8 cellular contexts compared by ENCODE assay signal in genomic region chr10:31620236-31621151, GRCh38.
DNase-seq lines count a peak whose midpoint lies in the region; ATAC-seq and TF ChIP-seq lines count a peak whose summit lies in the region.

No MANE protein-coding gene starts in this region.

- H3K4me3 Mint-ChIP-seq in WTC11: no peak overlapping the region
- H3K4me3 Mint-ChIP-seq in activated CD4-positive, alpha-beta T cell treated with anti-CD3 and anti-CD28 coated beads for 36 hours: no peak overlapping the region

- H3K27ac ChIP-seq in left ventricle myocardium inferior (replicated peaks): peak overlapping the region; percentile 77

- POLR2A ChIA-PET in WTC11 (lab: Charles Lee): interaction anchor here (0.9 kb wide), 1 partner anchor 140 kb away, joined by 3 read pairs; no protein-coding TSS in a partner anchor
- POLR2A ChIA-PET in activated CD4-positive, alpha-beta T cell treated with anti-CD3 and anti-CD28 coated beads for 36 hours (lab: Charles Lee): no interaction called here

- no peaks in the 10 kb centered on the region for H3K27me3 ChIP-seq in left ventricle myocardium inferior (ENCODE audit: low read depth)

- DNase-seq in GM03348 (ENCODE audit: low spot score) (peak; percentile 77), WTC11 (ENCODE audit: low spot score) (peak; percentile 80), left ventricle myocardium inferior (peak; percentile 83), skeletal muscle cell (ENCODE audit: low read depth) (peak; percentile 76), NCI-H1417 treated with DMSO at 0.1 percent for 48 hours (lab: John Stamatoyannopoulos, UW) (no peak), nucleus accumbens (lab: John Stamatoyannopoulos, UW) (no peak)
- no peak for DNase-seq in activated CD4-positive, alpha-beta T cell treated with anti-CD3 and anti-CD28 coated beads for 36 hours

- peak; percentile 79 for ATAC-seq in WTC11
- no peak for ATAC-seq in HG03457 (IDR thresholded peaks at IDR 0.05; ENCODE audit: unreplicated experiment)
- no peak for ATAC-seq in activated CD4-positive, alpha-beta T cell treated with anti-CD3 and anti-CD28 coated beads for 36 hours

- peaks cover 51% of the 10 kb centered on the region for H3K4me1 ChIP-seq in left ventricle myocardium inferior

- no peak overlapping the region for H3K4me3 ChIP-seq in left ventricle myocardium inferior
- no peak overlapping the region for H3K4me3 ChIP-seq in skeletal muscle cell (ENCODE audit: low read depth, low read length)

- no peaks in the 10 kb centered on the region for H3K36me3 ChIP-seq in left ventricle myocardium inferior

- H3K4me1 Mint-ChIP-seq in WTC11: peaks cover 13% of the 10 kb centered on the region
- no peaks in the 10 kb centered on the region for H3K4me1 Mint-ChIP-seq in activated CD4-positive, alpha-beta T cell treated with anti-CD3 and anti-CD28 coated beads for 36 hours

- peaks cover 10% of the 10 kb centered on the region for H3K9me3 ChIP-seq in left ventricle myocardium inferior (replicated peaks)

- H3K9me3 Mint-ChIP-seq in WTC11: peaks cover 19% of the 10 kb centered on the region
- H3K9me3 Mint-ChIP-seq in activated CD4-positive, alpha-beta T cell treated with anti-CD3 and anti-CD28 coated beads for 36 hours (ENCODE audit: low read depth): peaks cover 9% of the 10 kb centered on the region

- intact Hi-C loops in left ventricle myocardium inferior (cut with micrococcal nuclease): no loop called here
- intact Hi-C loops in activated CD4-positive, alpha-beta T cell treated with anti-CD3 and anti-CD28 coated beads for 36 hours (cut with DNase I, micrococcal nuclease): no loop called here

- H3K36me3 Mint-ChIP-seq in WTC11: peaks cover 18% of the 10 kb centered on the region
- H3K36me3 Mint-ChIP-seq in activated CD4-positive, alpha-beta T cell treated with anti-CD3 and anti-CD28 coated beads for 36 hours (ENCODE audit: low read depth): no peaks in the 10 kb centered on the region

- TF ChIP-seq CTCF in WTC11 (IDR thresholded peaks at IDR 0.05): peak; percentile 44
- TF ChIP-seq CTCF in left ventricle myocardium inferior (IDR thresholded peaks at IDR 0.05; ENCODE audit: borderline replicate concordance): peak; percentile 50

- CTCF ChIA-PET in WTC11 (lab: Charles Lee): interaction anchor here (0.5 to 2.8 kb wide), 23 partner anchors 13 to 868 kb away, joined by 3 to 16 read pairs (median 4); no protein-coding TSS in a partner anchor
- CTCF ChIA-PET in activated CD4-positive, alpha-beta T cell treated with anti-CD3 and anti-CD28 coated beads for 36 hours (lab: Charles Lee): interaction anchor here (0.7 kb wide), 1 partner anchor 534 kb away, joined by 4 read pairs; no protein-coding TSS in a partner anchor

- no peaks in the 10 kb centered on the region; the same call in 1 of the 2 replicates for H3K27me3 Mint-ChIP-seq in WTC11 (ENCODE audit: low read depth)
- H3K27me3 Mint-ChIP-seq in activated CD4-positive, alpha-beta T cell treated with anti-CD3 and anti-CD28 coated beads for 36 hours: no peaks in the 10 kb centered on the region

- H3K27ac Mint-ChIP-seq in WTC11: no peak overlapping the region
- H3K27ac Mint-ChIP-seq in activated CD4-positive, alpha-beta T cell treated with anti-CD3 and anti-CD28 coated beads for 36 hours: no peak overlapping the region

TF ChIP-seq in WTC11, 78 proteins besides CTCF, POLR2A, EP300 and RAD21:
- TF ChIP-seq ZNF317 (CRISPR knock-in tag; IDR thresholded peaks at IDR 0.05; ENCODE audit: borderline replicate concordance, low read depth) (no peak), PRDM15 (CRISPR knock-in tag; IDR thresholded peaks at IDR 0.05) (no peak), CREM (CRISPR knock-in tag; IDR thresholded peaks at IDR 0.05) (no peak), RELA (CRISPR knock-in tag; IDR thresholded peaks at IDR 0.05; ENCODE audit: borderline replicate concordance) (no peak), FOXP1 (CRISPR knock-in tag; IDR thresholded peaks at IDR 0.05; ENCODE audit: borderline replicate concordance) (no peak), SMAD4 (CRISPR knock-in tag; IDR thresholded peaks at IDR 0.05) (no peak)
- TF ChIP-seq, protein P1, sequence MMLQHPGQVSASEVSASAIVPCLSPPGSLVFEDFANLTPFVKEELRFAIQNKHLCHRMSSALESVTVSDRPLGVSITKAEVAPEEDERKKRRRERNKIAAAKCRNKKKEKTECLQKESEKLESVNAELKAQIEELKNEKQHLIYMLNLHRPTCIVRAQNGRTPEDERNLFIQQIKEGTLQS (CRISPR knock-in tag; conservative IDR thresholded peaks at IDR 0.05): no peak
- TF ChIP-seq, protein P2, sequence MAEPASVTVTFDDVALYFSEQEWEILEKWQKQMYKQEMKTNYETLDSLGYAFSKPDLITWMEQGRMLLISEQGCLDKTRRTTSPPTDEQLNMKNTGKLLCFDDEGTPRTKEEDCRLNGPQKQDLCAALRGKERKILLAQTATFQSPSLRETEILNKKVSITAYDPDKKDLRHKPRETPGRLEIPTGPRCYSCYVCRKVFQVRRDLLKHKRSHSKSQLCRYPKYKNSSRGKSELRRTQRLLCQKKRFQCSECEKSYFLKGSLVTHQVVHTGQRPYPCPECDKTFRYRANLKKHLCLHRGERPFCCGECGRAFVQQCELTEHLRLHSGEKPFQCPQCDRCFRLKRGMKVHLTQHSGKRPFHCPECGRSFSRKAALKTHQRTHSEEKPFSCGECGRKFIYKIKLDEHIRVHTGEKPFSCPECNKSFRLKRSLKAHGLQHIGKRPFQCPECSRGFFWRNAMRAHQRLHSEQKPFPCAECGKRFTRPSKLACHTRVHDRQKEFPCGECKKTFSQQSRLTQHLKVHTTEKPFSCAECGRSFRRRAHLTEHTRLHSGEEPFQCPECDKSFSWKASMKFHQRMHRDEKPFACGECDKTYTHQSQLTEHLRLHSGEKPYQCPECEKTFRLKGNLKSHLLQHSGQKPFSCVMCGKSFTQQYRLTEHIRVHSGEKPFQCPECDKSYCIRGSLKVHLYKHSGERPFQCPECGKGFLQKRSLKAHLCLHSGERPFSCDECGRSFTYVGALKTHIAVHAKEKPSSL (CRISPR knock-in tag; conservative IDR thresholded peaks at IDR 0.05): no peak

Comparison
In these comparisons a context has a peak if more than half of its experiments do, and no peak if none do; other contexts are left out.
1. DNase-seq: peak in GM03348 (single experiment), WTC11 (single experiment), left ventricle myocardium inferior (single experiment) and skeletal muscle cell (single experiment); none in NCI-H1417 treated with DMSO at 0.1 percent for 48 hours (single experiment), nucleus accumbens (0 of 56) and activated CD4-positive, alpha-beta T cell treated with anti-CD3 and anti-CD28 coated beads for 36 hours (single experiment).